8 cellular contexts compared by ENCODE assay signal in the genomic region with DNA sequence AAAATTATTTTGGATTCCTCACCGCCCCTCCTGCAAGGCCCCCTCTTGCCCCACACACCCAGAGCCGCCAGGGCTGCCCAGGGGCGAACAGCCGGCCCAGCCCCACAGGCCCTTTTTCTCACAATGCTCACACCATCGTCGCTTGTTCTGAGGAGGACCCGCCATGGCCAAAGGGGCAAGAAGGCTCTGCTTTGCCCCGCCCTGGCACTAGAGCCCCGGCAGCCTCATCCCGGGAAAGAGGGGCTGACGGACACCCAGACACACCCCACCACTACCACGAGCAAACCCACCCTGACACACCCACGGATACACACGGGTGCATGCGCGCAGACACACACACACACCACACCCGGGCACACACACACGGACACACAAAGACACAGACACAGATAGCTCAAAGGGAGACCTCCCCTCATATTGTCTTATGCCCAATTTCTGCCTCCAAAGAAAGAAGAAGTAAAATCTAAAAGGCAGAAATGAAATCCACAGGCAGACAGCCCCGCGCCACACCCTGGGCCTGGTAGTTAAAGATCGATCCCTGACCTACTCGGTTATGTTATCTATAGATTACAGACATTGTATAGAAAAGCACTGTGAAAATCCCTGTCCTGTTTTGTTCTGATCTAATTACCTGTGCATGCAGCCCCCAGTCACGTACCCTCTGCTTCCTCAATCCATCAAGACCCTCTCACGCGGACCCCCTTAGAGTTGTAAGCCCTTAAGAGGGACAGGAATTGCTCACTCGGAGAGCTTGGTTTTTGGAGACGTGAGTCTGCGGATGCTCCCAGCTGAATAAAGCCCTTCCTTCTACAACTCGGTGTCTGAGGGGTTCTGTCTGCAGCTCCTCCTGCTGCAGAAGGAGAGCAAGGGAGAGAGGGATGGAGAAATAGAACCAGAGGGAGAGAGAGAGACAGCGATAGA.
A peak's percentile ranks its signal among the peaks of the same experiment; 100 is the strongest.
DNase-seq lines count a peak whose midpoint lies in the region; ATAC-seq and TF ChIP-seq lines count a peak whose summit lies in the region.
"Not testable (repeated sequence)": the region's sequence is repeated elsewhere in the genome, so short reads cannot be mapped to it uniquely, and the experiment has no call there.

No MANE protein-coding gene starts in this region.

- not testable (repeated sequence) for H3K9me3 ChIP-seq in mesenchymal stem cell (ENCODE audit: control insufficient read depth, low read length)

- peak overlapping the region; percentile 93 for H3K9ac ChIP-seq in mesenchymal stem cell (ENCODE audit: low read length)

- H3K18ac ChIP-seq in mesenchymal stem cell (ENCODE audit: low read depth in 1 of 2, low read length in 2 of 2) = not testable (repeated sequence)

- H4K91ac ChIP-seq in mesenchymal stem cell (ENCODE audit: low read length) = not testable (repeated sequence)

- H3K79me1 ChIP-seq in mesenchymal stem cell (replicated peaks; ENCODE audit: low read length, poor library complexity, severe bottlenecking) = not testable (repeated sequence)

- H3K4me1 Mint-ChIP-seq in brain = peaks cover 27% of the 10 kb centered on the region

- H3K23ac ChIP-seq in mesenchymal stem cell (ENCODE audit: low read length in 2 of 2) = not testable (repeated sequence)

- not testable (repeated sequence) for H3K4me1 ChIP-seq in ACC112 (ENCODE audit: control insufficient read depth, insufficient read depth, low read length, unreplicated experiment); mesenchymal stem cell (ENCODE audit: control insufficient read depth, insufficient read depth, low read depth, low read length)

- H3K79me2 ChIP-seq in ACC112 (ENCODE audit: control insufficient read depth, insufficient read depth, low read length, unreplicated experiment) = not testable (repeated sequence)

- H3K4ac ChIP-seq in mesenchymal stem cell (ENCODE audit: low read depth in 1 of 2, low read length in 2 of 2) = not testable (repeated sequence)

- intact Hi-C loops in head of caudate nucleus (cut with DNase I) = not testable (repeated sequence)

- H2BK12ac ChIP-seq in mesenchymal stem cell (ENCODE audit: low read length in 2 of 2) = not testable (repeated sequence)

- peaks cover 12% of the 10 kb centered on the region for H3K36me3 Mint-ChIP-seq in brain

- not testable (repeated sequence) for H3K36me3 ChIP-seq in ACC112 (ENCODE audit: insufficient read depth, low read length); mesenchymal stem cell (ENCODE audit: control insufficient read depth in 1 of 2, insufficient read depth in 2 of 2, low read depth in 1 of 2, low read length in 2 of 2)

- TF ChIP-seq CTCF in brain (conservative IDR thresholded peaks at IDR 0.05) = not testable (repeated sequence)

- not testable (repeated sequence) for H2AFZ ChIP-seq in ACC112 (ENCODE audit: low read length, unreplicated experiment); mesenchymal stem cell (ENCODE audit: low read depth, low read length)

- H3K14ac ChIP-seq in mesenchymal stem cell (ENCODE audit: low read length in 2 of 2) = peak overlapping the region in 1 of 2 experiments; percentile 12

- not testable (repeated sequence) for H2BK5ac ChIP-seq in mesenchymal stem cell (ENCODE audit: low read depth, low read length, poor library complexity, severe bottlenecking)

- peaks cover 18 to 40% (median 35%) of the 10 kb centered on the region in 5 experiments for H3K9me3 Mint-ChIP-seq in brain

- H3K27me3 Mint-ChIP-seq in brain = peaks cover 71% of the 10 kb centered on the region

- peaks cover 29% of the 10 kb centered on the region for H3K27me3 ChIP-seq in ACC112 (ENCODE audit: insufficient read depth, low read length)
- peaks cover 28 to 29% of the 10 kb centered on the region in 2 experiments for H3K27me3 ChIP-seq in mesenchymal stem cell (ENCODE audit: control insufficient read depth in 1 of 2, insufficient read depth in 1 of 2, low read length in 2 of 2)

- not testable (repeated sequence) for H2AK5ac ChIP-seq in mesenchymal stem cell (ENCODE audit: low read length, severe bottlenecking)

- not testable (repeated sequence) for H2BK120ac ChIP-seq in mesenchymal stem cell (ENCODE audit: low read depth, low read length)

- not testable (repeated sequence) for H3K27ac ChIP-seq in ACC112 (ENCODE audit: low read depth, low read length); mesenchymal stem cell (ENCODE audit: low read length, poor library complexity, severe bottlenecking)

- peak overlapping the region; percentile 35 to 65 (median 49) for H3K4me3 Mint-ChIP-seq in brain

- H3K27ac Mint-ChIP-seq in brain = not testable (repeated sequence)

- WGBS in mesenchymal stem cell = 37% methylated on average over 28 of the region's 30 CpGs

- H3K4me3 ChIP-seq in ACC112 (ENCODE audit: low read depth, low read length) = peak overlapping the region; percentile 72
- peak overlapping the region in 1 of 2 experiments; percentile 82 for H3K4me3 ChIP-seq in mesenchymal stem cell (ENCODE audit: insufficient read depth in 1 of 2, low read depth in 1 of 2, low read length in 2 of 2)
- peak overlapping the region; percentile 56 for H3K4me3 ChIP-seq in skeletal muscle cell (ENCODE audit: low read depth, low read length)

- peak; percentile 23 for DNase-seq in HT1080 (ENCODE audit: low read depth)
- DNase-seq in activated CD4-positive, alpha-beta T cell treated with anti-CD3 and anti-CD28 coated beads, Interleukin-2, amount 50 U/mL, for 48 hours = peak; percentile 17 to 31
- peak in 33 of 42 donors; percentile 17 to 68 (median 45) for DNase-seq in head of caudate nucleus
- DNase-seq in mesenchymal stem cell = peak; percentile 36
- DNase-seq in skeletal muscle cell (ENCODE audit: low read depth) = not testable (repeated sequence)

- peak; percentile 24 for ATAC-seq in GM18502 (IDR thresholded peaks at IDR 0.05; ENCODE audit: poor library complexity, unreplicated experiment)

- H4K8ac ChIP-seq in mesenchymal stem cell (ENCODE audit: low read length) = not testable (repeated sequence)

- H2BK15ac ChIP-seq in mesenchymal stem cell (ENCODE audit: low read depth, poor library complexity, severe bottlenecking) = peak overlapping the region; percentile 6

- not testable (repeated sequence) for H3K4me2 ChIP-seq in mesenchymal stem cell (ENCODE audit: low read length, poor library complexity, severe bottlenecking)
